Comparison of ENCODE assay signal across 22 cellular contexts in the genomic region with DNA sequence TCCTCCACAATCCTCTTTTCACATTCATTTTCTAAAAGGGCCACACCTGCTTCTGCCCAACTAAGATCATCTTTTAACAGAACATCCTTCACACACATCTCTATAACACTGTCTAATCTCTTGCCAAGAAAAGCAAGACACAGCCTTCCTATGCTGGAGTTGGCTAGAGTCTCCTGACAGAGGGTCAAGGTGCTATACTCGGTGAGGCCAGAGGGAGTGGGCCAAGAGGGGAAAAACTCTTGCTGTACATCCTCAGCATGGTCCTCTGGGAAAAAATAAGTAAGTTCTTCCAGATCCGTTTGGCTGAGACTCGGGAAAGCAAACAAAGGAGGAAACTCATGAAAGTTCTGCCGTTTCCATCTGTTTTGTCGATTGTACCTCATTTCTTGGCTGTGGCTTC. TPM values are rescaled to one million over a fixed set of nuclear protein-coding genes. Genes with fewer than 3 reads are reported as not detected.
"Had no signal": no experiment of that assay in that cellular context is flagged by ENCODE, and none has a peak within 500 bp of the region (broad histone marks: within the 10 kb centered on the region; RNA-seq: fewer than 3 reads in every experiment).

No MANE protein-coding gene starts in this region.

- H3K9ac ChIP-seq: parathyroid adenoma had no signal

- H3K4me3 ChIP-seq: dorsolateral prefrontal cortex, heart right ventricle, left lung, lung, mucosa of descending colon, prostate gland, right lobe of liver, spleen, tibial artery, upper lobe of left lung, uterus had no signal

- H2AFZ ChIP-seq: parathyroid adenoma had no signal

- H3K4me1 ChIP-seq: left lung, parathyroid adenoma, prostate gland, right lobe of liver, spleen, tibial artery, upper lobe of left lung, uterus had no signal

- H3K9me3 ChIP-seq: heart right ventricle, left lung, mucosa of descending colon, prostate gland, right lobe of liver, spleen, tibial artery, upper lobe of left lung, uterus had no signal

- H3K27ac ChIP-seq: dorsolateral prefrontal cortex, heart right ventricle, left lung, parathyroid adenoma, prostate gland, right lobe of liver, spleen, tibial artery, upper lobe of left lung, uterus had no signal

- H3K27me3 ChIP-seq: dorsolateral prefrontal cortex, heart right ventricle, left lung, right lobe of liver, spleen, tibial artery, upper lobe of left lung, uterus had no signal

- H3K36me3 ChIP-seq: heart right ventricle, left lung, prostate gland, right lobe of liver, spleen, tibial artery, upper lobe of left lung, uterus had no signal

- DNase-seq: cortex of kidney; dorsolateral prefrontal cortex; effector CD8-positive, alpha-beta T cell; hypothalamus; islet precursor cell; left lung; mucosa of descending colon; natural killer cell; right lobe of liver; spleen; stimulated activated CD4-positive, alpha-beta T cell treated with anti-CD3 and anti-CD28 coated beads, Interleukin-15, amount 100 ng/mL, for 24 hours; stimulated activated CD4-positive, alpha-beta T cell treated with anti-CD3 and anti-CD28 coated beads, Interleukin-1b, Interleukin-23, amount 100 ng/mL, for 48 hours; stimulated activated CD4-positive, alpha-beta T cell treated with anti-CD3 and anti-CD28 coated beads, Interleukin-4, amount 100 ng/mL, for 24 hours; tibial artery; upper lobe of left lung; uterus had no signal

- ATAC-seq: left lung; mucosa of descending colon; natural killer cell; right lobe of liver; stimulated activated memory B cell treated with anti-CD40 and anti-IgM and Interleukin-4, amounts not matched to agents 10 μg/mL and 1 μg/mL and 100 μg/mL, for 72 hours had no signal

RNA-seq across cellular contexts. Expression of a gene that starts 34.0 kb away (rescaled TPM):
- total RNA-seq: mesenteric fat pad had no signal
- polyA plus RNA-seq: heart right ventricle had no signal
